Comparison of ENCODE assay signal across 1 cellular context in genomic region chr7:18667466-18667865, GRCh38.
TF ChIP-seq lines count a peak whose summit lies in the region.

No MANE protein-coding gene starts in this region.

TF ChIP-seq in GM23338, 12 proteins besides CTCF, POLR2A, EP300 and RAD21 (continued from another document):
- no peak for TF ChIP-seq REST (IDR thresholded peaks at IDR 0.05; ENCODE audit: unreplicated experiment)
- TF ChIP-seq STAT1 (IDR thresholded peaks at IDR 0.05; ENCODE audit: unreplicated experiment): no peak
